Comparison of ENCODE assay signal across 1 cellular context in genomic region chr12:68344126-68344525, GRCh38.
TF ChIP-seq lines count a peak whose summit lies in the region.

No MANE protein-coding gene starts in this region.

TF ChIP-seq in HepG2, 621 proteins besides CTCF, POLR2A, EP300 and RAD21 (continued from another document and continues in another):
- TF ChIP-seq ZNF687 (CRISPR knock-in tag; IDR thresholded peaks at IDR 0.05) = no peak
- no peak for TF ChIP-seq ZNF235 (CRISPR knock-in tag; IDR thresholded peaks at IDR 0.05; ENCODE audit: borderline replicate concordance)
- no peak for TF ChIP-seq ZNF747 (CRISPR knock-in tag; IDR thresholded peaks at IDR 0.05; ENCODE audit: borderline replicate concordance)
- no peak for TF ChIP-seq SMARCC2 (IDR thresholded peaks at IDR 0.05)
- no peak for TF ChIP-seq ZFP37 (CRISPR knock-in tag; IDR thresholded peaks at IDR 0.05; ENCODE audit: borderline replicate concordance)
- TF ChIP-seq, protein P1, sequence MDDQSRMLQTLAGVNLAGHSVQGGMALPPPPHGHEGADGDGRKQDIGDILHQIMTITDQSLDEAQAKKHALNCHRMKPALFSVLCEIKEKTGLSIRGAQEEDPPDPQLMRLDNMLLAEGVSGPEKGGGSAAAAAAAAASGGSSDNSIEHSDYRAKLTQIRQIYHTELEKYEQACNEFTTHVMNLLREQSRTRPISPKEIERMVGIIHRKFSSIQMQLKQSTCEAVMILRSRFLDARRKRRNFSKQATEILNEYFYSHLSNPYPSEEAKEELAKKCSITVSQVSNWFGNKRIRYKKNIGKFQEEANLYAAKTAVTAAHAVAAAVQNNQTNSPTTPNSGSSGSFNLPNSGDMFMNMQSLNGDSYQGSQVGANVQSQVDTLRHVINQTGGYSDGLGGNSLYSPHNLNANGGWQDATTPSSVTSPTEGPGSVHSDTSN (CRISPR knock-in tag; IDR thresholded peaks at IDR 0.05; ENCODE audit: borderline replicate concordance) = no peak
- no peak for TF ChIP-seq ZNF670 (CRISPR knock-in tag; IDR thresholded peaks at IDR 0.05; ENCODE audit: borderline replicate concordance)
- TF ChIP-seq SIX4 (CRISPR knock-in tag; IDR thresholded peaks at IDR 0.05) = 0 out of 2 replicates have a peak, but pooled peaks have one; percentile 48
- TF ChIP-seq, protein P2, sequence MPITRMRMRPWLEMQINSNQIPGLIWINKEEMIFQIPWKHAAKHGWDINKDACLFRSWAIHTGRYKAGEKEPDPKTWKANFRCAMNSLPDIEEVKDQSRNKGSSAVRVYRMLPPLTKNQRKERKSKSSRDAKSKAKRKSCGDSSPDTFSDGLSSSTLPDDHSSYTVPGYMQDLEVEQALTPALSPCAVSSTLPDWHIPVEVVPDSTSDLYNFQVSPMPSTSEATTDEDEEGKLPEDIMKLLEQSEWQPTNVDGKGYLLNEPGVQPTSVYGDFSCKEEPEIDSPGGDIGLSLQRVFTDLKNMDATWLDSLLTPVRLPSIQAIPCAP (CRISPR knock-in tag; IDR thresholded peaks at IDR 0.05; ENCODE audit: low read depth) = no peak
- TF ChIP-seq ZNF710 (CRISPR knock-in tag; IDR thresholded peaks at IDR 0.05; ENCODE audit: borderline replicate concordance) = no peak
- TF ChIP-seq, protein P3, sequence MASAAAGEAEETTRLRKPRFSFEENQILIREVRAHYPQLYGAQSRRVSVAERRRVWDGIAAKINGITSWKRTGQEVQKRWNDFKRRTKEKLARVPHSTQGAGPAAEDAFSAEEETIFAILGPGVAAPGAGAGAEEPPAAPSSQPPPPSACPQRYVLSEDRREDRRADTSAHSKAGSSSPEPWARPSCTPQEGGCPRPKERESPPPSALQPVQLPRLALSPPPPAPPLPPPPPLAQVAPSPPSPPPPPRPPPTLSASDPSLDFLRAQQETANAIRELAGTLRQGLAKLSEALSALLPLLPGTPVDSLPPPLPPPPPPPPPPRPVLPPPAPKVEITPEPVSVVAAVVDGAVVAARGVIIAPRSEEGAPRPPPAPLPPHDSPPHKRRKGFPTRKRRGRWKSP (CRISPR knock-in tag; IDR thresholded peaks at IDR 0.05) = no peak
- no peak for TF ChIP-seq ZNF343 (CRISPR knock-in tag; IDR thresholded peaks at IDR 0.05)
- TF ChIP-seq FOXJ3 (CRISPR knock-in tag; IDR thresholded peaks at IDR 0.05; ENCODE audit: borderline replicate concordance) = peak; percentile 77; the same call in 1 of the 2 replicates
- peak; percentile 71; the same call in 1 of the 2 replicates for TF ChIP-seq ZNF281 (CRISPR knock-in tag; IDR thresholded peaks at IDR 0.05; ENCODE audit: borderline replicate concordance)
- TF ChIP-seq ZBTB40 (IDR thresholded peaks at IDR 0.05) = no peak
- TF ChIP-seq ZBTB40 (CRISPR knock-in tag; IDR thresholded peaks at IDR 0.05) = no peak
- TF ChIP-seq ZNF441 (CRISPR knock-in tag; IDR thresholded peaks at IDR 0.05; ENCODE audit: borderline replicate concordance) = no peak
- TF ChIP-seq ZNF329 (CRISPR knock-in tag; IDR thresholded peaks at IDR 0.05; ENCODE audit: low read depth) = no peak
- no peak for TF ChIP-seq GRHL1 (CRISPR knock-in tag; conservative IDR thresholded peaks at IDR 0.05)
- no peak for TF ChIP-seq ZNF496 (CRISPR knock-in tag; IDR thresholded peaks at IDR 0.05; ENCODE audit: insufficient replicate concordance)
- no peak for TF ChIP-seq NR2F1 (CRISPR knock-in tag; IDR thresholded peaks at IDR 0.05)
- TF ChIP-seq NFRKB (IDR thresholded peaks at IDR 0.05) = no peak
- TF ChIP-seq U2AF2 (IDR thresholded peaks at IDR 0.05; ENCODE audit: low read depth, low read length) = no peak
- no peak for TF ChIP-seq MTERF4 (CRISPR knock-in tag; IDR thresholded peaks at IDR 0.05)
- no peak for TF ChIP-seq HES4 (CRISPR knock-in tag; IDR thresholded peaks at IDR 0.05; ENCODE audit: borderline replicate concordance)
- TF ChIP-seq ONECUT2 (CRISPR knock-in tag; IDR thresholded peaks at IDR 0.05) = no peak
